In the genomic region with DNA sequence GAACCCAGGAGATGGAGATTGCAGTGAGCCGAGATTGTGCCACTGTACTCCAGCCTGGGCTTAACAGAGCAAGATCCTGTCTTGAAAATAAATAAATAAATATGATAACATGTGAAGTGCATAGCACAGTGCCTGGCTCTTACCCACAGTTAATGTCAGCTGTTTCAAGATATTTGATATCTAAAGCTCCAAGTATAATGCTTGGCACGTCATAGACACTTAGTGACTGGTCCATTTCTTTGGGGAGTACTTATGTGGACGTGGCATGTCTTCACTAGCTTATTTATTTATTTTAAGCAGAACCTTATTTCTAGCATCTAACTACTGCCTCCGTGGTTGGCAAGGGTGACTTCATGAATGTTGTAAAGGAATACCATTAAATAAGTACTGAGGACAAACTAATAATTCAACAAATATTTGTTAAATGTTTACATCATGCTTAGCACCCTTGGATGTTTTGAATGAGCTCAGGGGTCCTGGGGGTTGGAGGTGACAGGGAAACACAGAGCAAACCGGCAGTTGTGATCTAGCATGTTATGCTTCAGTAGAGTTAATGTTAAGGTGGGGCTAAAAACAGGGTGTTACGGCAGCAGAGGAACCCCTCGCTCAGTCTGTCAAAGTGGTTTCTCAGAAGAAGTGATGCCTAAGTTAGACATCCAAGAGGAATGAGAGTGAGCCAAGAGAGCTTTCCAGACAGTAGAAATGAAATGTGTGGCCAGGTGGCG, we compare ENCODE assay signal across 18 cellular contexts. TPM values are rescaled to one million over a fixed set of nuclear protein-coding genes. Genes with fewer than 3 reads are reported as not detected.
DNase-seq lines count a peak whose midpoint lies in the region; ATAC-seq and TF ChIP-seq lines count a peak whose summit lies in the region.
"Had no signal": no experiment of that assay in that cellular context is flagged by ENCODE, and none has a peak within 500 bp of the region (broad histone marks: within the 10 kb centered on the region; RNA-seq: fewer than 3 reads in every experiment).

No MANE protein-coding gene starts in this region.

- H2BK120ac ChIP-seq in H9 (ENCODE audit: low read depth, low read length, poor library complexity, severe bottlenecking): no peak overlapping the region

- H3K4me3 ChIP-seq in mammary epithelial cell (replicated peaks in 1 of 3; ENCODE audit: insufficient read depth in 1 of 3, low read depth in 2 of 3, low read length in 3 of 3): no peak overlapping the region
- H3K4me3 ChIP-seq: cardiac muscle cell had no signal

- H3K27ac ChIP-seq in mammary epithelial cell (ENCODE audit: insufficient read depth, low read depth, low read length) (no peak overlapping the region), H9 (ENCODE audit: insufficient read length, low read depth, low read length) (no peak overlapping the region)
- H3K27ac ChIP-seq: cardiac muscle cell had no signal

- no peaks in the 10 kb centered on the region for H3K23me2 ChIP-seq in H9 (ENCODE audit: insufficient read length, low read depth, low read length, poor library complexity, severe bottlenecking)

- H2BK15ac ChIP-seq in H9 (ENCODE audit: low read depth, low read length): no peak overlapping the region

- peak overlapping the region; percentile 8 for H3K27ac Mint-ChIP-seq in MCF 10A (ENCODE audit: low read depth, unreplicated experiment)
- H3K27ac Mint-ChIP-seq in T-helper 17 cell: peak overlapping the region; percentile 99
- H3K27ac Mint-ChIP-seq in mesothelial cell of epicardium: peak overlapping the region; percentile 92
- peak overlapping the region; percentile 91 for H3K27ac Mint-ChIP-seq in stimulated activated naive B cell treated with anti-CD40 and anti-IgM and Interleukin-4, amounts not matched to agents 10 μg/mL and 1 μg/mL and 100 μg/mL, for 72 hours
- peak overlapping the region in 1 of 3 experiments; percentile 24; a peak in 2 of 7 replicates for H3K27ac Mint-ChIP-seq in H9
- H3K27ac Mint-ChIP-seq: activated naive CD4-positive, alpha-beta T cell treated with anti-CD3 and anti-CD28 coated beads, Interleukin-2, amount 10 ng/mL, durations not matched to agents 7 days and 5 days had no signal

- 89% methylated on average over 8 of the region's 8 CpGs for WGBS in mammary epithelial cell (ENCODE audit: low coverage, missing lambda C conversion rate)
- WGBS in H9 (ENCODE audit: extremely low coverage, insufficient read length, low lambda C conversion rate): no CpG with 5 or more reads among the region's 8 CpGs

- no peak for DNase-seq in MCF 10A (ENCODE audit: unreplicated experiment)
- DNase-seq in mammary epithelial cell: no peak
- DNase-seq in T-helper 17 cell: no peak
- DNase-seq in mesothelial cell of epicardium (ENCODE audit: low spot score in 2 of 2, unreplicated experiment in 2 of 2): no peak
- DNase-seq in stimulated activated naive B cell treated with anti-CD40 and anti-IgM and Interleukin-4, amounts not matched to agents 10 μg/mL and 1 μg/mL and 100 μg/mL, for 72 hours: no peak
- DNase-seq in H9: no peak
- DNase-seq in 8988T: no peak
- no peak for DNase-seq in head of caudate nucleus
- DNase-seq: activated CD4-positive, CD25-positive, alpha-beta regulatory T cell treated with anti-CD3 and anti-CD28 coated beads, Interleukin-2, amount 50 U/mL, for 72 hours; activated CD8-positive, alpha-beta memory T cell treated with anti-CD3 and anti-CD28 coated beads, Interleukin-2, amount 50 U/mL, for 4 hours; activated naive CD4-positive, alpha-beta T cell treated with anti-CD3 and anti-CD28 coated beads, Interleukin-2, amount 10 ng/mL, durations not matched to agents 7 days and 5 days; Calu3; effector CD8-positive, alpha-beta T cell; H7; left cardiac atrium; NCI-H1436 treated with DMSO at 0.1 percent for 48 hours; T-helper 2 cell had no signal

- H3K4me1 ChIP-seq in mammary epithelial cell (ENCODE audit: insufficient read depth, low read length) (peaks cover 34% of the 10 kb centered on the region), H9 (ENCODE audit: insufficient read depth, low read length) (peaks cover 3% of the 10 kb centered on the region; the same call in 1 of the 2 replicates)

- no peaks in the 10 kb centered on the region for H3K27me3 Mint-ChIP-seq in MCF 10A (ENCODE audit: insufficient read depth, unreplicated experiment)
- H3K27me3 Mint-ChIP-seq in T-helper 17 cell: no peaks in the 10 kb centered on the region
- H3K27me3 Mint-ChIP-seq in mesothelial cell of epicardium (ENCODE audit: low read depth): no peaks in the 10 kb centered on the region
- H3K27me3 Mint-ChIP-seq in stimulated activated naive B cell treated with anti-CD40 and anti-IgM and Interleukin-4, amounts not matched to agents 10 μg/mL and 1 μg/mL and 100 μg/mL, for 72 hours: no peaks in the 10 kb centered on the region
- H3K27me3 Mint-ChIP-seq in H9 (ENCODE audit: low read depth): no peaks in the 10 kb centered on the region
- H3K27me3 Mint-ChIP-seq: activated naive CD4-positive, alpha-beta T cell treated with anti-CD3 and anti-CD28 coated beads, Interleukin-2, amount 10 ng/mL, durations not matched to agents 7 days and 5 days had no signal

- no peaks in the 10 kb centered on the region for H3K9me3 Mint-ChIP-seq in MCF 10A (ENCODE audit: unreplicated experiment)
- peaks cover 3% of the 10 kb centered on the region for H3K9me3 Mint-ChIP-seq in mesothelial cell of epicardium
- H3K9me3 Mint-ChIP-seq in stimulated activated naive B cell treated with anti-CD40 and anti-IgM and Interleukin-4, amounts not matched to agents 10 μg/mL and 1 μg/mL and 100 μg/mL, for 72 hours: no peaks in the 10 kb centered on the region
- H3K9me3 Mint-ChIP-seq in H9: no peaks in the 10 kb centered on the region

- H3K79me1 ChIP-seq in H9 (ENCODE audit: insufficient read depth, low read depth, low read length, poor library complexity, severe bottlenecking): no peaks in the 10 kb centered on the region

- CTCF ChIA-PET in MCF 10A (lab: Yijun Ruan, JAX): no interaction called here
- CTCF ChIA-PET in mammary epithelial cell (lab: Charles Lee; ENCODE audit: low non-redundant PET): no interaction called here

- H3K79me2 ChIP-seq in mammary epithelial cell (ENCODE audit: insufficient read depth, low read length): peaks cover 58% of the 10 kb centered on the region
- no peaks in the 10 kb centered on the region; the same call in none of the 2 replicates for H3K79me2 ChIP-seq in H9 (ENCODE audit: insufficient read depth, low read length)

- no peaks in the 10 kb centered on the region for H4K20me1 ChIP-seq in mammary epithelial cell (ENCODE audit: insufficient read depth, low read length)
- H4K20me1 ChIP-seq in H9 (ENCODE audit: control insufficient read depth, insufficient read depth, insufficient read length): no peaks in the 10 kb centered on the region

- no peak overlapping the region for H3T11ph ChIP-seq in H9 (ENCODE audit: low read length)

- no peak overlapping the region for H3K14ac ChIP-seq in H9 (ENCODE audit: insufficient read depth, low read length)

- TF ChIP-seq CTCF in MCF 10A (IDR thresholded peaks at IDR 0.05; ENCODE audit: unreplicated experiment) (no peak), mammary epithelial cell (conservative IDR thresholded peaks at IDR 0.05 in 1 of 2, IDR thresholded peaks at IDR 0.05 in 1 of 2; ENCODE audit: extremely low read depth in 1 of 2, insufficient read depth in 1 of 2, low read depth in 1 of 2, low read length in 2 of 2) (no peak), mesothelial cell of epicardium (IDR thresholded peaks at IDR 0.05; ENCODE audit: unreplicated experiment) (no peak), H9 (conservative IDR thresholded peaks at IDR 0.05) (no peak)

- H3K27me3 ChIP-seq in mammary epithelial cell (ENCODE audit: insufficient read depth, low read length) (no peaks in the 10 kb centered on the region), H9 (ENCODE audit: insufficient read depth, low read length) (no peaks in the 10 kb centered on the region)
- H3K27me3 ChIP-seq: cardiac muscle cell had no signal

- dilution Hi-C loops in mammary epithelial cell (cut with HindIII; ENCODE audit: low sequenced_read_pairs): no loop called here

- H4K91ac ChIP-seq in H9 (ENCODE audit: insufficient read length, low read depth, low read length): no peak overlapping the region

- H3K18ac ChIP-seq in H9 (ENCODE audit: insufficient read length, low read depth, low read length): no peak overlapping the region

- H3K4me2 ChIP-seq in mammary epithelial cell (ENCODE audit: insufficient read depth, low read depth, low read length) (no peak overlapping the region), H9 (ENCODE audit: insufficient read depth, insufficient read length, low read length) (no peak overlapping the region)

- H2BK12ac ChIP-seq in H9 (ENCODE audit: insufficient read length, low read depth, low read length): no peak overlapping the region

- H3K4me3 Mint-ChIP-seq in MCF 10A (ENCODE audit: unreplicated experiment): no peak overlapping the region
- peak overlapping the region; percentile 3 for H3K4me3 Mint-ChIP-seq in T-helper 17 cell
- no peak overlapping the region for H3K4me3 Mint-ChIP-seq in mesothelial cell of epicardium
- peak overlapping the region; percentile 1 to 34 for H3K4me3 Mint-ChIP-seq in stimulated activated naive B cell treated with anti-CD40 and anti-IgM and Interleukin-4, amounts not matched to agents 10 μg/mL and 1 μg/mL and 100 μg/mL, for 72 hours
- no peak overlapping the region for H3K4me3 Mint-ChIP-seq in H9
- H3K4me3 Mint-ChIP-seq: activated naive CD4-positive, alpha-beta T cell treated with anti-CD3 and anti-CD28 coated beads, Interleukin-2, amount 10 ng/mL, durations not matched to agents 7 days and 5 days had no signal

- no peak overlapping the region for H3K56ac ChIP-seq in H9 (ENCODE audit: insufficient read length, low read depth, low read length)

- H2BK5ac ChIP-seq in H9 (ENCODE audit: insufficient read length, low read length): no peak overlapping the region

- in situ Hi-C loops in mammary epithelial cell (cut with MboI; ENCODE audit: low sequenced_read_pairs in 2 of 2): no loop called here

- intact Hi-C loops in MCF 10A (cut with micrococcal nuclease) (no loop called here), mammary epithelial cell (cut with micrococcal nuclease) (loop anchor here (5.0 kb wide), 1 partner anchor 64 kb away; no protein-coding TSS in a partner anchor), head of caudate nucleus (cut with DNase I) (no loop called here)

- BruUV-seq in MCF 10A (replicated peaks; lab: Mats Ljungman, UMichigan): no TSS peak
- BruUV-seq in mammary epithelial cell (replicated peaks; lab: Mats Ljungman, UMichigan): no TSS peak

- H3K4ac ChIP-seq in H9 (ENCODE audit: low read depth, low read length): no peak overlapping the region

- no peak overlapping the region for H3K23ac ChIP-seq in H9 (ENCODE audit: insufficient read length, low read depth, low read length)

- no peak for ATAC-seq in T-helper 17 cell
- ATAC-seq in stimulated activated naive B cell treated with anti-CD40 and anti-IgM and Interleukin-4, amounts not matched to agents 10 μg/mL and 1 μg/mL and 100 μg/mL, for 72 hours (replicated peaks): no peak
- ATAC-seq: left cardiac atrium had no signal

- H2AFZ ChIP-seq in mammary epithelial cell (ENCODE audit: low read depth, low read length): no peak overlapping the region
- H2AFZ ChIP-seq in H9 (ENCODE audit: low read length): no peak overlapping the region

- H4K8ac ChIP-seq in H9 (replicated peaks; ENCODE audit: insufficient read length, low read depth, low read length): no peak overlapping the region

- no peaks in the 10 kb centered on the region for H3K9me3 ChIP-seq in mammary epithelial cell (replicated peaks; ENCODE audit: insufficient read depth, low read length)
- no peaks in the 10 kb centered on the region for H3K9me3 ChIP-seq in T-helper 17 cell (ENCODE audit: control insufficient read depth, low read length, poor library complexity, severe bottlenecking)
- H3K9me3 ChIP-seq in H9 (ENCODE audit: control insufficient read depth, low read depth, low read length): no peaks in the 10 kb centered on the region

- peaks cover 35% of the 10 kb centered on the region for H3K4me1 Mint-ChIP-seq in MCF 10A (ENCODE audit: insufficient read depth, unreplicated experiment)
- peaks cover 66% of the 10 kb centered on the region for H3K4me1 Mint-ChIP-seq in T-helper 17 cell
- peaks cover 45% of the 10 kb centered on the region for H3K4me1 Mint-ChIP-seq in mesothelial cell of epicardium
- H3K4me1 Mint-ChIP-seq in stimulated activated naive B cell treated with anti-CD40 and anti-IgM and Interleukin-4, amounts not matched to agents 10 μg/mL and 1 μg/mL and 100 μg/mL, for 72 hours: peaks cover 52 to 78% of the 10 kb centered on the region in 2 donors
- peaks cover 23 to 25% of the 10 kb centered on the region in 2 experiments for H3K4me1 Mint-ChIP-seq in H9

- H4K5ac ChIP-seq in H9 (ENCODE audit: insufficient read length, low read depth, low read length): no peak overlapping the region

- H3K9ac ChIP-seq in mammary epithelial cell (ENCODE audit: insufficient read depth, low read length) (no peak overlapping the region), H9 (ENCODE audit: extremely low read depth, insufficient read length, low read length) (no peak overlapping the region)

- POLR2A ChIA-PET in MCF 10A (lab: Yijun Ruan, JAX): no interaction called here

- no peaks in the 10 kb centered on the region for H3K36me3 ChIP-seq in mammary epithelial cell (ENCODE audit: insufficient read depth, low read length)
- H3K36me3 ChIP-seq: cardiac muscle cell had no signal

- H3K36me3 Mint-ChIP-seq in MCF 10A (ENCODE audit: insufficient read depth, unreplicated experiment) (peaks cover 9% of the 10 kb centered on the region), T-helper 17 cell (ENCODE audit: low read depth) (peaks cover 3% of the 10 kb centered on the region), mesothelial cell of epicardium (peaks cover 10% of the 10 kb centered on the region), H9 (ENCODE audit: insufficient read depth in 1 of 3, low read depth in 3 of 3) (peaks cover under 1 to 3% (median 2%) of the 10 kb centered on the region in 3 experiments; a peak in 5 of 7 replicates)
- H3K36me3 Mint-ChIP-seq in stimulated activated naive B cell treated with anti-CD40 and anti-IgM and Interleukin-4, amounts not matched to agents 10 μg/mL and 1 μg/mL and 100 μg/mL, for 72 hours: peaks cover 10 to 23% of the 10 kb centered on the region in 2 donors

- H2AK5ac ChIP-seq in H9 (ENCODE audit: insufficient read length, low read length): no peak overlapping the region

- no peak overlapping the region for H2BK20ac ChIP-seq in H9 (ENCODE audit: low read depth, low read length, poor library complexity, severe bottlenecking)

RNA-seq across cellular contexts. Expression of a gene that starts 18.9 kb away (rescaled TPM):
- total RNA-seq in MCF 10A (2022) (12.8 and 19.1 TPM in 2 replicates), mammary epithelial cell (10 to 100 TPM; 11.3 to 13.0 TPM), T-helper 17 cell (10 to 100 TPM; 34.4 to 43.6 TPM), mesothelial cell of epicardium (50.3 to 52.4 TPM (median 50.5 TPM) in 3 replicates), H9 (2021) (20.5 and 24.1 TPM in 2 replicates)
- polyA plus RNA-seq in mammary epithelial cell: 4.5 TPM
- polyA minus RNA-seq in mammary epithelial cell: 11.9 TPM

Comparison
In these comparisons a context has a peak if more than half of its experiments do, and no peak if none do; other contexts are left out.
1. H3K4me3 Mint-ChIP-seq: peak in T-helper 17 cell (single experiment) and stimulated activated naive B cell treated with anti-CD40 and anti-IgM and Interleukin-4, amounts not matched to agents 10 μg/mL and 1 μg/mL and 100 μg/mL, for 72 hours (2 of 2); none in MCF 10A (single experiment), mesothelial cell of epicardium (single experiment) and H9 (0 of 2).